In genomic region chr21:37257526-37257966, GRCh38 we compare ENCODE assay signal across 8 cellular contexts. TPM values are rescaled to one million over a fixed set of nuclear protein-coding genes. Genes with fewer than 3 reads are reported as not detected.
A peak's percentile ranks its signal among the peaks of the same experiment; 100 is the strongest.
DNase-seq lines count a peak whose midpoint lies in the region; ATAC-seq and TF ChIP-seq lines count a peak whose summit lies in the region.

No MANE protein-coding gene starts in this region.

- H3K56ac ChIP-seq in IMR-90 (ENCODE audit: extremely low read depth, insufficient read depth, low read length), result peak overlapping the region; percentile 45

- CTCF ChIA-PET in IMR-90 (lab: Yijun Ruan, JAX), result no interaction called here

- DNase-seq in GM06990 (ENCODE audit: extremely low read depth, insufficient read length), result no peak
- peak; percentile 24 for DNase-seq in IMR-90
- peak; percentile 15 for DNase-seq in fibroblast of gingiva (ENCODE audit: low read depth)
- DNase-seq in neural crest cell (ENCODE audit: low read depth, low spot score), result peak; percentile 23
- no peak for DNase-seq in retina
- no peak for DNase-seq in NCI-H1694 treated with DMSO at 0.1 percent for 48 hours (lab: John Stamatoyannopoulos, UW)

- no peaks in the 10 kb centered on the region; the same call in 1 of the 2 replicates for H3K36me3 ChIP-seq in GM06990 (ENCODE audit: control insufficient read depth, insufficient read depth, low read length)
- no peaks in the 10 kb centered on the region for H3K36me3 ChIP-seq in IMR-90 (ENCODE audit: control insufficient read depth, insufficient read depth, low read length)

- TF ChIP-seq CTCF in GM06990 (IDR thresholded peaks at IDR 0.05; ENCODE audit: insufficient read depth, low read length, poor library complexity, severe bottlenecking) (no peak), IMR-90 (conservative IDR thresholded peaks at IDR 0.05; ENCODE audit: low read depth, low read length) (no peak), VCaP (conservative IDR thresholded peaks at IDR 0.05) (peak; percentile 10; the same call in 1 of the 2 replicates), neural crest cell (conservative IDR thresholded peaks at IDR 0.05) (no peak)

- ATAC-seq in GM21526 (IDR thresholded peaks at IDR 0.05; ENCODE audit: low FRiP score, unreplicated experiment) (peak; percentile 32), IMR-90 (ENCODE audit: low read depth) (peak; percentile 43)

- dilution Hi-C loops in IMR-90 (cut with HindIII; ENCODE audit: low sequenced_read_pairs, unreplicated experiment), result no loop called here

- no TSS peak for BruUV-seq in IMR-90 (replicated peaks; lab: Mats Ljungman, UMichigan)

- peak overlapping the region; percentile 74 for H3K27ac ChIP-seq in IMR-90 (ENCODE audit: insufficient read depth, low read length)
- H3K27ac ChIP-seq in VCaP, result peak overlapping the region; percentile 92

- 0% methylated on average over 5 of the region's 22 CpGs; no CpG with 5 or more reads in 1 of the 2 experiments for WGBS in IMR-90 (ENCODE audit: extremely low coverage in 2 of 2, insufficient read length in 1 of 2), 2 experiments

- H4K20me1 ChIP-seq in IMR-90 (ENCODE audit: insufficient read depth, low read length), result peaks cover 31% of the 10 kb centered on the region

- H2AK9ac ChIP-seq in IMR-90 (replicated peaks; ENCODE audit: low read depth, low read length, poor library complexity), result peak overlapping the region; percentile 86

- H3K23ac ChIP-seq in IMR-90 (ENCODE audit: low read depth, low read length), result peak overlapping the region; percentile 70

- peak overlapping the region; percentile 99 for H3K27ac Mint-ChIP-seq in neural crest cell (ENCODE audit: unreplicated experiment)

- TF ChIP-seq RAD21 in IMR-90 (IDR thresholded peaks at IDR 0.05; ENCODE audit: low read length), result no peak

- peak overlapping the region; percentile 85 for H3K4me2 ChIP-seq in IMR-90 (ENCODE audit: low read depth, low read length)

- H3K79me1 ChIP-seq in IMR-90 (ENCODE audit: low read depth in 1 of 2, low read length in 2 of 2), result peaks cover 33 to 80% of the 10 kb centered on the region in 2 experiments

- peak overlapping the region; percentile 22 for H2BK5ac ChIP-seq in IMR-90 (ENCODE audit: low read depth, low read length, poor library complexity, severe bottlenecking)

- peak overlapping the region; percentile 31 for H3K18ac ChIP-seq in IMR-90 (ENCODE audit: low read depth, low read length)

- in situ Hi-C loops in IMR-90 (cut with MboI; ENCODE audit: low sequenced_read_pairs), result loop anchor here (25.0 kb wide), 1 partner anchor 205 kb away; no protein-coding TSS in a partner anchor

- intact Hi-C loops in IMR-90 (cut with micrococcal nuclease), result no loop called here

- H3K4me3 ChIP-seq in GM06990 (replicated peaks; ENCODE audit: low read depth, low read length) (peak overlapping the region; percentile 66), IMR-90 (ENCODE audit: insufficient read depth, low read depth, low read length) (peak overlapping the region; percentile 49)

- peaks cover 16% of the 10 kb centered on the region for H3K9me1 ChIP-seq in IMR-90 (ENCODE audit: insufficient read depth, low read length)

- peak overlapping the region; percentile 35; the same call in 1 of the 2 replicates for H2BK120ac ChIP-seq in IMR-90 (ENCODE audit: low read depth, low read length)

- H4K8ac ChIP-seq in IMR-90 (ENCODE audit: low read depth in 2 of 2, low read length in 2 of 2), result peak overlapping the region; percentile 12 to 33; a peak in 2 of 4 replicates

- no peaks in the 10 kb centered on the region for H3K27me3 Mint-ChIP-seq in neural crest cell (ENCODE audit: low read depth)

- H3K4me1 Mint-ChIP-seq in neural crest cell, result peaks cover 21% of the 10 kb centered on the region

- peak overlapping the region; percentile 83 for H4K91ac ChIP-seq in IMR-90 (ENCODE audit: insufficient read depth, low read depth, low read length)

- no peaks in the 10 kb centered on the region for H3K9me3 ChIP-seq in IMR-90 (ENCODE audit: control insufficient read depth, insufficient read depth, low read length)

- TF ChIP-seq POLR2A in IMR-90 (IDR thresholded peaks at IDR 0.05; ENCODE audit: low read depth, low read length), result no peak

- H3K4ac ChIP-seq in IMR-90 (ENCODE audit: low read depth, low read length), result peak overlapping the region; percentile 83

- peak overlapping the region; percentile 1; the same call in 1 of the 3 replicates for H2BK15ac ChIP-seq in IMR-90 (ENCODE audit: low read depth, low read length)

- H2BK20ac ChIP-seq in IMR-90 (ENCODE audit: low read depth, low read length), result no peak overlapping the region

- POLR2A ChIA-PET in IMR-90 (lab: Charles Lee; ENCODE audit: unreplicated experiment), result no interaction called here

- peak overlapping the region; percentile 77 for H2AK5ac ChIP-seq in IMR-90 (ENCODE audit: low read depth, low read length)

- peaks cover 17% of the 10 kb centered on the region for H3K4me1 ChIP-seq in IMR-90 (ENCODE audit: control insufficient read depth, insufficient read depth, low read length)

- H3K9ac ChIP-seq in IMR-90 (ENCODE audit: low read depth, low read length), result peak overlapping the region; percentile 61

- peak overlapping the region; percentile 64 for H3K14ac ChIP-seq in IMR-90 (replicated peaks; ENCODE audit: low read depth, low read length)

- H3K9me3 Mint-ChIP-seq in neural crest cell, result no peaks in the 10 kb centered on the region

- H3K4me3 Mint-ChIP-seq in neural crest cell, result peak overlapping the region; percentile 82

- H2AFZ ChIP-seq in IMR-90 (replicated peaks; ENCODE audit: low read length, poor library complexity), result peak overlapping the region; percentile 86

- peak overlapping the region; percentile 11 for H4K5ac ChIP-seq in IMR-90 (ENCODE audit: low read depth, low read length)

- H3K27me3 ChIP-seq in GM06990 (replicated peaks; ENCODE audit: control insufficient read depth, insufficient read depth, low read length) (no peaks in the 10 kb centered on the region), IMR-90 (ENCODE audit: control insufficient read depth, insufficient read depth, low read length) (no peaks in the 10 kb centered on the region)

- no peaks in the 10 kb centered on the region for H3K36me3 Mint-ChIP-seq in neural crest cell (ENCODE audit: low read depth)

TF ChIP-seq in IMR-90, 13 proteins besides CTCF, POLR2A, EP300 and RAD21:
- TF ChIP-seq MAFK (IDR thresholded peaks at IDR 0.05; ENCODE audit: low read depth, low read length) (no peak), MAZ (IDR thresholded peaks at IDR 0.05; ENCODE audit: borderline replicate concordance, low read depth, low read length) (peak; percentile 48; the same call in 1 of the 2 replicates), RCOR1 (IDR thresholded peaks at IDR 0.05; ENCODE audit: insufficient replicate concordance, low read length) (no peak), BHLHE40 (IDR thresholded peaks at IDR 0.05; ENCODE audit: low read depth, low read length) (no peak), CHD1 (IDR thresholded peaks at IDR 0.05; ENCODE audit: low read depth, low read length) (no peak)
TF ChIP-seq in IMR-90: peak in this region for 1.

RNA-seq across cellular contexts. Expression of gene VPS26C, which starts 9.6 kb away (rescaled TPM):
- total RNA-seq in IMR-90 (2012; rRNA removed) (30.0 and 36.6 TPM in 2 replicates), neural crest cell (41.1 and 43.5 TPM in 2 replicates)
- 27.0 and 30.0 TPM in 2 replicates for polyA plus RNA-seq in IMR-90 (2012; rRNA removed)
- polyA plus RNA-seq in IMR-90 (2012; cell fraction: cytosol; rRNA removed), result 16.3 and 24.0 TPM in 2 replicates
- polyA plus RNA-seq in IMR-90 (2012; cell fraction: nucleus; rRNA removed; ENCODE audit: low replicate concordance), result 22.7 and 40.3 TPM in 2 replicates

Comparison
In these comparisons a context has a peak if more than half of its experiments do, and no peak if none do; other contexts are left out.
1. DNase-seq: peak in IMR-90 (single experiment), fibroblast of gingiva (single experiment) and neural crest cell (single experiment); none in GM06990 (single experiment), retina (single experiment) and NCI-H1694 treated with DMSO at 0.1 percent for 48 hours (single experiment).